29 cellular contexts compared by ENCODE assay signal in the genomic region with DNA sequence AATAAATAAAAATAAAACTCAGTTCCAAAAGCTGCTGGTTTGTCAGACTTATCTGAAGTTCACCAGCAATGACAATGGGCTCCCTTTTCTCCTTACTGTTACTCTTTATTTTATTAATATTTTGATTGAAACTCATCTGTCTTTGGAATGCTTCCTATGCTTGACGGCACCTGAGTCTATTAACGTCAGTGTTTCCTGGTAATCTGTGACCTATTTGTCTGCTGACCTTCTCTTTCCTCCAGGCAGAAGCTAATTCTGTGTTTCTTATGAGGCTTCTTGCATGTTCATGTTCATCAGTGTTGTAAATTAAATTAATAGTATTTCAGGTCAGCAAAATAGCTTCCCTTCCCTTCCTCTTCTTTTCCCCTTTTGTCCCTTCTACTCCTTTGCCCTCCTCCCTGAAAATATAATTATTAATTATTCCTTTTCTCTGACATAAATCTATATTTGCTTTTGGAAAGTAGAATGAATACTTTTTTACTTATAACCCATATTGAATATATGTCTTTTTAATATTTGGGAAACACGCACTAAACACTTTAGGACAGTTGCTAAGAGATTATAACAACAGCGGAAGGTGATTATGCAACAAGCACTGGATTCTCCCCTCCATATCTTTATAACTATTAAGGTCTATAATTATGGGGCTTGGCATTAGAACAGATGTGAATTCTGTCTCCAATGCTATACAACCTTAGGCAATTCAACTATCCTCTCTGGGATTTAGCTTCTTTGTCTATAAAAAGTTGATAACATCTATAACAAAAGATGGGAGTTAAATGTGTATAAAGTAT. TPM values are rescaled to one million over a fixed set of nuclear protein-coding genes. Genes with fewer than 3 reads are reported as not detected.
A peak's percentile ranks its signal among the peaks of the same experiment; 100 is the strongest.
DNase-seq lines count a peak whose midpoint lies in the region; ATAC-seq, FAIRE-seq and TF ChIP-seq lines count a peak whose summit lies in the region.
"Had no signal": no experiment of that assay in that cellular context is flagged by ENCODE, and none has a peak within 500 bp of the region (broad histone marks: within the 10 kb centered on the region; RNA-seq: fewer than 3 reads in every experiment).

No MANE protein-coding gene starts in this region.

- no peaks in the 10 kb centered on the region for H3K36me3 ChIP-seq in small intestine (ENCODE audit: control insufficient read depth in 2 of 2, insufficient read depth in 2 of 2, low read length in 2 of 2)
- no peaks in the 10 kb centered on the region for H3K36me3 ChIP-seq in neural progenitor cell

- H3K9me3 ChIP-seq in small intestine (ENCODE audit: control insufficient read depth, low read depth): no peaks in the 10 kb centered on the region
- no peaks in the 10 kb centered on the region for H3K9me3 ChIP-seq in neural progenitor cell (ENCODE audit: low read depth)
- H3K9me3 ChIP-seq in CD4-positive, alpha-beta T cell (ENCODE audit: control insufficient read depth, low read length): no peaks in the 10 kb centered on the region
- H3K9me3 ChIP-seq: SK-N-SH had no signal

- no peak for ATAC-seq in CD4-positive, alpha-beta T cell (ENCODE audit: poor library complexity)

- peak; percentile 4 for DNase-seq in HT-29 (ENCODE audit: low spot score)
- DNase-seq in SK-MEL-5 (ENCODE audit: low read depth, low spot score): peak; percentile 23
- DNase-seq in small intestine: peak; percentile 58
- no peak for DNase-seq in neural progenitor cell (ENCODE audit: low spot score)
- no peak for DNase-seq in cortex of kidney (lab: John Stamatoyannopoulos, UW)
- no peak for DNase-seq in CD4-positive, alpha-beta T cell
- DNase-seq: CD8-positive, alpha-beta memory T cell; DMS 273 treated with DMSO at 0.1 percent for 48 hours; DMS79 treated with DMSO at 0.1 percent for 48 hours; HCEC 1CT; Karpas-422; NCI-H1092; NCI-H1417 treated with DMSO at 0.1 percent for 48 hours; NCI-H1694 treated with DMSO at 0.1 percent for 48 hours; NCI-H2081; NCI-H2171 treated with DMSO at 0.1 percent for 48 hours; NCI-H345; NCI-H524; NCI-H774; PC-9; SHP77; SK-N-SH; SW 1271 had no signal

- H3F3A ChIP-seq in neural progenitor cell (ENCODE audit: low read depth): no peaks in the 10 kb centered on the region

- H3K36me3 Mint-ChIP-seq in neural progenitor cell: no peaks in the 10 kb centered on the region
- no peaks in the 10 kb centered on the region for H3K36me3 Mint-ChIP-seq in CD4-positive, alpha-beta T cell (ENCODE audit: low read depth)
- H3K36me3 Mint-ChIP-seq: CD8-positive, alpha-beta memory T cell had no signal

- H3K27ac ChIP-seq in small intestine (ENCODE audit: low read depth in 1 of 2, low read length in 1 of 2) (no peak overlapping the region), neural progenitor cell (no peak overlapping the region)
- H3K27ac ChIP-seq in CD4-positive, alpha-beta T cell (ENCODE audit: low read depth, low read length): no peak overlapping the region
- H3K27ac ChIP-seq: C4-2B, HL-60, PC-9 had no signal

- no peak overlapping the region for H3K4me3 Mint-ChIP-seq in neural progenitor cell
- no peak overlapping the region for H3K4me3 Mint-ChIP-seq in CD4-positive, alpha-beta T cell
- H3K4me3 Mint-ChIP-seq: B cell; CD8-positive, alpha-beta memory T cell had no signal

- H4K20me1 ChIP-seq in neural progenitor cell (ENCODE audit: low read depth): no peaks in the 10 kb centered on the region

- WGBS in small intestine, 3 donors: 20 to 44% (median 34%) methylated on average over 4 of the region's 4 CpGs

- no peak overlapping the region for H3K4me2 ChIP-seq in neural progenitor cell
- H3K4me2 ChIP-seq: PC-9, SK-N-SH had no signal

- no peak overlapping the region for H3K9ac ChIP-seq in neural progenitor cell
- H3K9ac ChIP-seq: SK-N-SH had no signal

- H3K4me1 ChIP-seq in small intestine (ENCODE audit: control insufficient read depth in 2 of 2, insufficient read depth in 1 of 2, low read depth in 1 of 2, low read length in 1 of 2) (no peaks in the 10 kb centered on the region), neural progenitor cell (no peaks in the 10 kb centered on the region)

- no peaks in the 10 kb centered on the region for H3K27me3 Mint-ChIP-seq in neural progenitor cell (ENCODE audit: insufficient read depth, low read depth)
- H3K27me3 Mint-ChIP-seq in CD4-positive, alpha-beta T cell: no peaks in the 10 kb centered on the region
- H3K27me3 Mint-ChIP-seq: B cell; CD8-positive, alpha-beta memory T cell had no signal

- H3K27ac Mint-ChIP-seq in neural progenitor cell: no peak overlapping the region
- H3K27ac Mint-ChIP-seq in CD4-positive, alpha-beta T cell: no peak overlapping the region
- H3K27ac Mint-ChIP-seq: B cell had no signal

- FAIRE-seq in islet of Langerhans (lab: Jason Lieb, UNC): peak; percentile 5
- no peak for FAIRE-seq in small intestine (lab: Jason Lieb, UNC)
- FAIRE-seq: GM12892, H1 had no signal

- intact Hi-C loops in CD4-positive, alpha-beta T cell (cut with DNase I, micrococcal nuclease): no loop called here

- H3K4me1 Mint-ChIP-seq in neural progenitor cell: no peaks in the 10 kb centered on the region
- H3K4me1 Mint-ChIP-seq in CD4-positive, alpha-beta T cell (ENCODE audit: low read depth): peaks cover 30% of the 10 kb centered on the region

- no peak overlapping the region for H3K4me3 ChIP-seq in small intestine (ENCODE audit: low read depth in 1 of 2, low read length in 2 of 2)
- H3K4me3 ChIP-seq in neural progenitor cell: no peak overlapping the region
- H3K4me3 ChIP-seq: PC-9 had no signal

- no peak overlapping the region for H2AFZ ChIP-seq in neural progenitor cell (replicated peaks)
- H2AFZ ChIP-seq: PC-9 had no signal

- in situ Hi-C loops in SK-MEL-5 (cut with HindIII; ENCODE audit: low pct_unique_long_range_greater_than_20kb, low sequenced_read_pairs): no loop called here

- no peaks in the 10 kb centered on the region for H3K79me2 ChIP-seq in neural progenitor cell (ENCODE audit: low read depth)

- POLR2A ChIA-PET in CD4-positive, alpha-beta T cell (lab: Charles Lee): interaction anchor here (0.6 to 2.1 kb wide), 3 partner anchors 32 to 701 kb away, joined by 3 to 13 read pairs (median 4); partner anchors contain the start of genes PCF11 and RAB30

- CTCF ChIA-PET in CD4-positive, alpha-beta T cell (lab: Charles Lee): no interaction called here

- H3K27me3 ChIP-seq in small intestine (ENCODE audit: control insufficient read depth in 2 of 2, insufficient read depth in 2 of 2, low read length in 2 of 2) (no peaks in the 10 kb centered on the region), neural progenitor cell (no peaks in the 10 kb centered on the region)
- no peaks in the 10 kb centered on the region for H3K27me3 ChIP-seq in CD4-positive, alpha-beta T cell (ENCODE audit: control insufficient read depth, insufficient read depth, low read length)

- H3K9me3 Mint-ChIP-seq in neural progenitor cell: no peaks in the 10 kb centered on the region
- no peaks in the 10 kb centered on the region for H3K9me3 Mint-ChIP-seq in CD4-positive, alpha-beta T cell
- H3K9me3 Mint-ChIP-seq: CD8-positive, alpha-beta memory T cell had no signal

- TF ChIP-seq CTCF in neural progenitor cell (IDR thresholded peaks at IDR 0.05): no peak
- TF ChIP-seq CTCF in CD4-positive, alpha-beta T cell (IDR thresholded peaks at IDR 0.05): no peak

RNA-seq across cellular contexts. Expression of gene PCF11, which starts 32.1 kb away (rescaled TPM):
- total RNA-seq in HT-29 (2014; rRNA removed; shearing (Covaris generic)): 44.6 and 58.3 TPM in 2 replicates
- 20.1 and 24.6 TPM in 2 replicates for total RNA-seq in SK-MEL-5 (2014; rRNA removed; shearing (Covaris generic))
- polyA plus RNA-seq in SK-MEL-5 (2015; cell fraction: cytosol; rRNA removed): 16.1 and 17.6 TPM in 2 replicates
- polyA plus RNA-seq in SK-MEL-5 (2015; cell fraction: nucleus; rRNA removed): 162 and 170 TPM in 2 replicates
- 10 to 100 TPM; 13.8 to 23.0 (median 19.2) TPM for polyA plus RNA-seq in small intestine
- 64.2 and 72.7 TPM in 2 replicates for total RNA-seq in neural progenitor cell (ENCODE audit: low replicate concordance)
- total RNA-seq in CD4-positive, alpha-beta T cell: 100 to 1,000 TPM; 119 to 124 TPM

RNA-seq across cellular contexts. Expression of gene RAB30, which starts 53.1 kb away (rescaled TPM):
- 1.1 and 1.2 TPM in 2 replicates for total RNA-seq in HT-29 (2014; rRNA removed; shearing (Covaris generic))
- 3.6 and 4.7 TPM in 2 replicates for total RNA-seq in SK-MEL-5 (2014; rRNA removed; shearing (Covaris generic))
- polyA plus RNA-seq in SK-MEL-5 (2015; cell fraction: cytosol; rRNA removed): 2.5 and 3.0 TPM in 2 replicates
- 2.7 and 5.8 TPM in 2 replicates for polyA plus RNA-seq in SK-MEL-5 (2015; cell fraction: nucleus; rRNA removed)
- 10 to 100 TPM in 2 of 3 donors, 1 to 10 TPM in 1; 3.2 to 15.9 (median 13.0) TPM for polyA plus RNA-seq in small intestine
- total RNA-seq in neural progenitor cell (ENCODE audit: low replicate concordance): 3.6 and 12.3 TPM in 2 replicates
- total RNA-seq in CD4-positive, alpha-beta T cell: 10 to 100 TPM; 76.2 to 79.2 TPM

Comparison
In these comparisons a context has a peak if more than half of its experiments do, and no peak if none do; other contexts are left out.
1. DNase-seq: peak in HT-29 (single experiment), SK-MEL-5 (single experiment) and small intestine (single experiment); none in neural progenitor cell (single experiment), cortex of kidney (single experiment) and CD4-positive, alpha-beta T cell (0 of 10).